Comparison of ENCODE assay signal across 14 cellular contexts in the genomic region with DNA sequence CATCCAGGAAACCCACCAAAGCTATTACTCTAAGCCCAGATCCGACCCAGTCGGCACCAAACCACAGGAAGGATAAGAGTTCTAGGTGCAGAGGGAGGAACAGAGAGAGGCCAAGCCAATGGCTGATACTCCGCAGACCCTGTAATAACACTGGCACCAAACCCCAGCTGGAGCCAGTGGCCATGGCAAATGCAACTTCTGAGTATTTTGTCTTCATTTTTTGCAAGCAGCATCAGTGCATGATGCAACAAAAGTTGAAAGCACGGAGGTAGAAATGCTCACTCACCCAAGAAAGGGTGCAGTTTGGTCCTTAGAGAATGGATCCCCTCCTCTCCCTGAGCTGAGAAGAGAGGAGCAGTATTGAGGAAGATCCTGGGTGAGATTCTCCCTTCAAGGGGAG. TPM values are rescaled to one million over a fixed set of nuclear protein-coding genes. Genes with fewer than 3 reads are reported as not detected.
A peak's percentile ranks its signal among the peaks of the same experiment; 100 is the strongest.
DNase-seq lines count a peak whose midpoint lies in the region; ATAC-seq and TF ChIP-seq lines count a peak whose summit lies in the region.
"Had no signal": no experiment of that assay in that cellular context is flagged by ENCODE, and none has a peak within 500 bp of the region (broad histone marks: within the 10 kb centered on the region; RNA-seq: fewer than 3 reads in every experiment).

No MANE protein-coding gene starts in this region.

- peaks cover 0 to 5% (median 0%) of the 10 kb centered on the region in 7 donors for H3K9me3 Mint-ChIP-seq in CD14-positive monocyte
- H3K9me3 Mint-ChIP-seq in activated naive CD8-positive, alpha-beta T cell treated with anti-CD3 and anti-CD28 coated beads, Interleukin-2, amount 50 U/mL, for 24 hours: no peaks in the 10 kb centered on the region
- no peaks in the 10 kb centered on the region for H3K9me3 Mint-ChIP-seq in natural killer cell

- H3K36me3 Mint-ChIP-seq in CD14-positive monocyte: peaks cover 7 to 23% of the 10 kb centered on the region in 2 donors
- H3K36me3 Mint-ChIP-seq in activated naive CD8-positive, alpha-beta T cell treated with anti-CD3 and anti-CD28 coated beads, Interleukin-2, amount 50 U/mL, for 24 hours (ENCODE audit: low read depth): no peaks in the 10 kb centered on the region
- no peaks in the 10 kb centered on the region for H3K36me3 Mint-ChIP-seq in natural killer cell

- H3K27me3 Mint-ChIP-seq in CD14-positive monocyte (ENCODE audit: low read depth in 3 of 3) (peaks cover 0 to 21% (median 10%) of the 10 kb centered on the region in 3 donors), natural killer cell (ENCODE audit: low read depth in 2 of 2) (peaks cover 10 to 14% of the 10 kb centered on the region in 2 donors)
- H3K27me3 Mint-ChIP-seq in activated naive CD8-positive, alpha-beta T cell treated with anti-CD3 and anti-CD28 coated beads, Interleukin-2, amount 50 U/mL, for 24 hours: peaks cover 24% of the 10 kb centered on the region

- H3K4me1 ChIP-seq in DOHH2 (ENCODE audit: control insufficient read depth, low read length): peaks cover 53% of the 10 kb centered on the region
- H3K4me1 ChIP-seq: BE2C had no signal

- H3F3A ChIP-seq in DOHH2 (ENCODE audit: control insufficient read depth, insufficient read depth): peaks cover 13% of the 10 kb centered on the region

- no peaks in the 10 kb centered on the region for H4K20me1 ChIP-seq in DOHH2 (ENCODE audit: control insufficient read depth, insufficient read depth, low read depth, low read length)

- TF ChIP-seq CTCF in CD14-positive monocyte (IDR thresholded peaks at IDR 0.05): no peak
- TF ChIP-seq CTCF in DOHH2 (IDR thresholded peaks at IDR 0.05; ENCODE audit: low read depth, low read length, poor library complexity, severe bottlenecking): no peak
- TF ChIP-seq CTCF in natural killer cell (IDR thresholded peaks at IDR 0.05): no peak

- no peak for ATAC-seq in activated naive CD8-positive, alpha-beta T cell treated with anti-CD3 and anti-CD28 coated beads, Interleukin-2, amount 50 U/mL, for 24 hours
- ATAC-seq in natural killer cell (no peak), GM18907 (IDR thresholded peaks at IDR 0.05; ENCODE audit: unreplicated experiment) (no peak)

- H3K27ac Mint-ChIP-seq in CD14-positive monocyte (peak overlapping the region; percentile 84 to 96 (median 91)), natural killer cell (peak overlapping the region in 1 of 2 donors; percentile 81)
- H3K27ac Mint-ChIP-seq in activated naive CD8-positive, alpha-beta T cell treated with anti-CD3 and anti-CD28 coated beads, Interleukin-2, amount 50 U/mL, for 24 hours: peak overlapping the region; percentile 70

- peak overlapping the region; percentile 63 for H3K27ac ChIP-seq in DOHH2 (ENCODE audit: low read depth, low read length)

- no peak for DNase-seq in CD14-positive monocyte (ENCODE audit: low spot score)
- no peak for DNase-seq in activated naive CD8-positive, alpha-beta T cell treated with anti-CD3 and anti-CD28 coated beads, Interleukin-2, amount 50 U/mL, for 24 hours
- no peak for DNase-seq in natural killer cell
- no peak for DNase-seq in NCI-H2029 (lab: John Stamatoyannopoulos, UW)
- DNase-seq in ecto neural progenitor cell (ENCODE audit: low spot score): no peak
- DNase-seq: activated gamma-delta T cell treated with Interleukin-2 at 50 U/mL for 16 hours; BE2C; central memory CD4-positive, alpha-beta T cell; mesenchymal stem cell; NCI-H187; NCI-H524 treated with DMSO at 0.1 percent for 48 hours had no signal

- H3K9me2 ChIP-seq in DOHH2 (replicated peaks; ENCODE audit: control insufficient read depth, low read length): no peaks in the 10 kb centered on the region

- peak overlapping the region; percentile 72 for H3K4me2 ChIP-seq in DOHH2 (ENCODE audit: low read length)
- H3K4me2 ChIP-seq: smooth muscle cell had no signal

- no peaks in the 10 kb centered on the region for H3K36me3 ChIP-seq in DOHH2 (ENCODE audit: control insufficient read depth, low read length)
- H3K36me3 ChIP-seq: BE2C had no signal

- H3K4me3 ChIP-seq in DOHH2 (ENCODE audit: low read length): peak overlapping the region; percentile 57
- H3K4me3 ChIP-seq: smooth muscle cell had no signal

- intact Hi-C loops in CD14-positive monocyte (cut with micrococcal nuclease) (loop anchor here in 1 of 2 donors (2.0 to 5.0 kb wide), 2 partner anchors 36 kb away; a partner anchor contains a TSS), natural killer cell (cut with micrococcal nuclease) (no loop called here)

- no peaks in the 10 kb centered on the region for H3K9me3 ChIP-seq in DOHH2 (ENCODE audit: control insufficient read depth, insufficient read depth, low read length)
- H3K9me3 ChIP-seq: BE2C had no signal

- H3K4me1 Mint-ChIP-seq in CD14-positive monocyte: peaks cover 76% of the 10 kb centered on the region
- H3K4me1 Mint-ChIP-seq in activated naive CD8-positive, alpha-beta T cell treated with anti-CD3 and anti-CD28 coated beads, Interleukin-2, amount 50 U/mL, for 24 hours: peaks cover 52% of the 10 kb centered on the region
- H3K4me1 Mint-ChIP-seq in natural killer cell: peaks cover 48 to 58% of the 10 kb centered on the region in 2 donors

- no peaks in the 10 kb centered on the region for H3K27me3 ChIP-seq in DOHH2 (ENCODE audit: control insufficient read depth, low read length)
- H3K27me3 ChIP-seq: BE2C had no signal

- H3K4me3 Mint-ChIP-seq in CD14-positive monocyte (peak overlapping the region; percentile 69 to 86), natural killer cell (peak overlapping the region; percentile 78)
- H3K4me3 Mint-ChIP-seq in activated naive CD8-positive, alpha-beta T cell treated with anti-CD3 and anti-CD28 coated beads, Interleukin-2, amount 50 U/mL, for 24 hours: peak overlapping the region; percentile 48

- no peaks in the 10 kb centered on the region for H3K79me2 ChIP-seq in DOHH2 (ENCODE audit: control insufficient read depth, low read length)

RNA-seq across cellular contexts. Expression of a gene that starts 2.8 kb away (rescaled TPM):
- 1 to 10 TPM; 1.4 to 1.9 TPM for polyA plus RNA-seq in CD14-positive monocyte
- total RNA-seq in natural killer cell: under 1 TPM in 2 of 3 donors, not detected in 1; 0.18 to 0.35 TPM

RNA-seq across cellular contexts. Expression of a gene that starts 33.5 kb away (rescaled TPM):
- polyA plus RNA-seq in CD14-positive monocyte: 100 to 1,000 TPM in 1 of 2 donors, 10 to 100 TPM in 1; 68.3 to 118 TPM
- total RNA-seq in natural killer cell: 10 to 100 TPM; 22.1 to 42.6 (median 28.7) TPM

RNA-seq across cellular contexts. Expression of a gene that starts 40.7 kb away (rescaled TPM):
- polyA plus RNA-seq in CD14-positive monocyte: 100 to 1,000 TPM in 1 of 2 donors, 10 to 100 TPM in 1; 79.9 to 119 TPM
- 10 to 100 TPM; 12.0 to 16.5 (median 13.5) TPM for total RNA-seq in natural killer cell
